In the genomic region with DNA sequence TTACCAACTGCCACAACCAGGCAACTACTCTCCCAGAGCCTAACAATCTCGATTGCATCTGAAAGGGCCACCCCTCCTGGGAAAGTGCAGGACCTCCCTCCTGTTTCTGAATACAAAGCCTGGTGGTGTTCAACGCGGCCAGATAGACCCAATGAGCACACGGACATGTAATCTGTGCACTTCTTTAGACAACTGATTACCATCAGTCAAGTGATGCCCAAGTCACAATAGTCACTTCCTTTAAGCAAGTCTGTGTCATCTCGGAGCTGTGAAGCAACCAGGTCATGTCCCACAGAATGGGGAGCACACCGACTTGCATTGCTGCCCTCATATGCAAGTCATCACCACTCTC, we compare ENCODE assay signal across 8 cellular contexts. TPM values are rescaled to one million over a fixed set of nuclear protein-coding genes. Genes with fewer than 3 reads are reported as not detected.
DNase-seq lines count a peak whose midpoint lies in the region; ATAC-seq and TF ChIP-seq lines count a peak whose summit lies in the region.

No MANE protein-coding gene starts in this region.

- no peak for TF ChIP-seq CTCF in AG04449 (IDR thresholded peaks at IDR 0.05; ENCODE audit: insufficient read depth, low read length, missing control alignments)
- TF ChIP-seq CTCF in GM10248 (IDR thresholded peaks at IDR 0.05; ENCODE audit: control extremely low read depth, extremely low read depth, low read depth, missing control alignments) = no peak
- TF ChIP-seq CTCF in NB4 (IDR thresholded peaks at IDR 0.05; ENCODE audit: low read depth, low read length) = no peak
- no peak for TF ChIP-seq CTCF in foreskin keratinocyte (conservative IDR thresholded peaks at IDR 0.05)
- no peak for TF ChIP-seq CTCF in neural cell (IDR thresholded peaks at IDR 0.05; ENCODE audit: poor library complexity, severe bottlenecking)

- no peaks in the 10 kb centered on the region for H3K9me3 ChIP-seq in neural cell (ENCODE audit: low read length)

- no peak for TF ChIP-seq POLR2A in NB4 (IDR thresholded peaks at IDR 0.05; ENCODE audit: extremely low read depth, insufficient read length)

- peak overlapping the region; percentile 95 for H3K27ac ChIP-seq in foreskin keratinocyte
- H3K27ac ChIP-seq in neural cell (ENCODE audit: low read length) = peak overlapping the region; percentile 94

- peak overlapping the region; percentile 96 for H3K9ac ChIP-seq in neural cell (ENCODE audit: low read length)

- DNase-seq in AG04449 (ENCODE audit: low read depth, low spot score) (no peak), GM10248 (ENCODE audit: extremely low spot score) (peak; percentile 46), NB4 (ENCODE audit: low read depth) (peak; percentile 87), foreskin keratinocyte (peak in 1 of 2 donors; percentile 50), GOT3 (lab: John Stamatoyannopoulos, UW) (no peak)
- DNase-seq in activated CD4-positive, alpha-beta memory T cell treated with anti-CD3 and anti-CD28 coated beads, Interleukin-2, amount 10 ng/mL, durations not matched to agents 7 days and 5 days = peak; percentile 68

- no peaks in the 10 kb centered on the region for H4K20me1 ChIP-seq in neural cell (ENCODE audit: insufficient read depth)

- TF ChIP-seq RAD21 in neural cell (conservative IDR thresholded peaks at IDR 0.05) = no peak

- H3K9me2 ChIP-seq in neural cell (ENCODE audit: insufficient read depth, low read length) = no peaks in the 10 kb centered on the region

- peak overlapping the region; percentile 89 for H3K4me3 Mint-ChIP-seq in activated CD4-positive, alpha-beta memory T cell treated with anti-CD3 and anti-CD28 coated beads, Interleukin-2, amount 10 ng/mL, durations not matched to agents 7 days and 5 days

- no peaks in the 10 kb centered on the region for H3K9me3 Mint-ChIP-seq in activated CD4-positive, alpha-beta memory T cell treated with anti-CD3 and anti-CD28 coated beads, Interleukin-2, amount 10 ng/mL, durations not matched to agents 7 days and 5 days

- ATAC-seq in HG02623 (IDR thresholded peaks at IDR 0.05; ENCODE audit: unreplicated experiment) (peak; percentile 27), foreskin keratinocyte (peak; percentile 21)

- peaks cover 34% of the 10 kb centered on the region for H3K79me2 ChIP-seq in neural cell (replicated peaks; ENCODE audit: insufficient read depth, low read length)

- peak overlapping the region; percentile 71 for H3K4me3 ChIP-seq in AG04449 (ENCODE audit: low read depth, low read length)
- H3K4me3 ChIP-seq in NB4 (ENCODE audit: low read depth, low read length) = peak overlapping the region; percentile 58
- H3K4me3 ChIP-seq in neural cell (ENCODE audit: low read length) = peak overlapping the region; percentile 89

- H3K4me1 ChIP-seq in foreskin keratinocyte = peaks cover 9% of the 10 kb centered on the region

- no peaks in the 10 kb centered on the region for H3K27me3 Mint-ChIP-seq in activated CD4-positive, alpha-beta memory T cell treated with anti-CD3 and anti-CD28 coated beads, Interleukin-2, amount 10 ng/mL, durations not matched to agents 7 days and 5 days

- H2AFZ ChIP-seq in neural cell (ENCODE audit: low read depth, low read length) = peak overlapping the region; percentile 84

- H3K36me3 Mint-ChIP-seq in activated CD4-positive, alpha-beta memory T cell treated with anti-CD3 and anti-CD28 coated beads, Interleukin-2, amount 10 ng/mL, durations not matched to agents 7 days and 5 days (ENCODE audit: low read depth) = peaks cover 2% of the 10 kb centered on the region

- CTCF ChIA-PET in AG04449 (lab: Yijun Ruan, JAX) = interaction anchor here (1.0 to 1.2 kb wide), 3 partner anchors 13 to 24 kb away, joined by 3 to 4 read pairs (median 3); no protein-coding TSS in a partner anchor
- CTCF ChIA-PET in GM10248 (lab: Yijun Ruan, JAX) = interaction anchor here (0.8 to 1.8 kb wide), 3 partner anchors 13 to 43 kb away, joined by 3 to 4 read pairs (median 3); a partner anchor contains a TSS
- CTCF ChIA-PET in activated CD4-positive, alpha-beta memory T cell treated with anti-CD3 and anti-CD28 coated beads, Interleukin-2, amount 10 ng/mL, durations not matched to agents 7 days and 5 days (lab: Charles Lee) = interaction anchor here (0.6 to 0.8 kb wide), 2 partner anchors 9 to 43 kb away, joined by 3 read pairs; a partner anchor contains a TSS

- H3K4me1 Mint-ChIP-seq in activated CD4-positive, alpha-beta memory T cell treated with anti-CD3 and anti-CD28 coated beads, Interleukin-2, amount 10 ng/mL, durations not matched to agents 7 days and 5 days = peaks cover 22% of the 10 kb centered on the region

- TF ChIP-seq EP300 in neural cell (conservative IDR thresholded peaks at IDR 0.05; ENCODE audit: poor library complexity, severe bottlenecking) = no peak

- POLR2A ChIA-PET in AG04449 (lab: Yijun Ruan, JAX) = no interaction called here
- POLR2A ChIA-PET in GM10248 (lab: Yijun Ruan, JAX) = interaction anchor here (1.2 kb wide), 1 partner anchor 12 kb away, joined by 3 read pairs; no protein-coding TSS in a partner anchor
- POLR2A ChIA-PET in activated CD4-positive, alpha-beta memory T cell treated with anti-CD3 and anti-CD28 coated beads, Interleukin-2, amount 10 ng/mL, durations not matched to agents 7 days and 5 days (lab: Charles Lee) = interaction anchor here (0.9 to 1.5 kb wide), 5 partner anchors 15 to 626 kb away, joined by 3 read pairs; a partner anchor contains a TSS

- peak overlapping the region; percentile 99 for H3K27ac Mint-ChIP-seq in activated CD4-positive, alpha-beta memory T cell treated with anti-CD3 and anti-CD28 coated beads, Interleukin-2, amount 10 ng/mL, durations not matched to agents 7 days and 5 days

- H3F3A ChIP-seq in neural cell (ENCODE audit: insufficient read depth, low read length, poor library complexity, severe bottlenecking) = peaks cover 18% of the 10 kb centered on the region

- peak overlapping the region; percentile 94 for H3K4me2 ChIP-seq in neural cell (ENCODE audit: low read length)

- H3K27me3 ChIP-seq in foreskin keratinocyte (no peaks in the 10 kb centered on the region), neural cell (ENCODE audit: insufficient read depth, low read depth, low read length) (no peaks in the 10 kb centered on the region)

- H3K36me3 ChIP-seq in neural cell (ENCODE audit: insufficient read depth, low read length) = no peaks in the 10 kb centered on the region

TF ChIP-seq in neural cell, 6 proteins besides CTCF, POLR2A, EP300 and RAD21:
- peak; percentile 58 for TF ChIP-seq POLR2AphosphoS5 (IDR thresholded peaks at IDR 0.05)
- peak; percentile 36 for TF ChIP-seq MXI1 (conservative IDR thresholded peaks at IDR 0.05; ENCODE audit: poor library complexity, severe bottlenecking)
- no peak for TF ChIP-seq TAF1 (IDR thresholded peaks at IDR 0.05; ENCODE audit: low read depth)
- TF ChIP-seq EZH2 (IDR thresholded peaks at IDR 0.05; ENCODE audit: borderline replicate concordance, insufficient read depth, low read length, poor library complexity, severe bottlenecking) = no peak
- TF ChIP-seq SMC3 (conservative IDR thresholded peaks at IDR 0.05; ENCODE audit: poor library complexity) = no peak

RNA-seq across cellular contexts. Expression of a gene that starts 0.7 kb away (rescaled TPM):
- total RNA-seq in activated CD4-positive, alpha-beta memory T cell treated with anti-CD3 and anti-CD28 coated beads, Interleukin-2, amount 10 ng/mL, durations not matched to agents 7 days and 5 days = 10 to 100 TPM in 1 of 2 experiments, 1 to 10 TPM in 1; 9.9 to 10.6 TPM
- 5.7 TPM in 2 replicates for total RNA-seq in foreskin keratinocyte
- polyA plus RNA-seq in foreskin keratinocyte (1.8 and 2.4 TPM in 2 replicates), neural cell (146 and 166 TPM in 2 replicates)
- 121 and 135 TPM in 2 replicates for polyA minus RNA-seq in neural cell

RNA-seq across cellular contexts. Expression of a gene that starts 42.9 kb away (rescaled TPM):
- under 1 TPM; 0.05 to 0.13 TPM for total RNA-seq in activated CD4-positive, alpha-beta memory T cell treated with anti-CD3 and anti-CD28 coated beads, Interleukin-2, amount 10 ng/mL, durations not matched to agents 7 days and 5 days
- total RNA-seq in foreskin keratinocyte = 27.7 and 35.0 TPM in 2 replicates
- 10.6 and 16.8 TPM in 2 replicates for polyA plus RNA-seq in foreskin keratinocyte
- 1.8 and 2.2 TPM in 2 replicates for polyA plus RNA-seq in neural cell
- 2.9 and 3.9 TPM in 2 replicates for polyA minus RNA-seq in neural cell

RNA-seq across cellular contexts. Expression of a gene that starts 48.5 kb away (rescaled TPM):
- not detected for total RNA-seq in activated CD4-positive, alpha-beta memory T cell treated with anti-CD3 and anti-CD28 coated beads, Interleukin-2, amount 10 ng/mL, durations not matched to agents 7 days and 5 days
- 55.8 and 72.0 TPM in 2 replicates for total RNA-seq in foreskin keratinocyte
- polyA plus RNA-seq in foreskin keratinocyte (46.5 and 57.3 TPM in 2 replicates), neural cell (not detected in 2 replicates)
- not detected in 2 replicates for polyA minus RNA-seq in neural cell

Comparison
In these comparisons a context has a peak if more than half of its experiments do, and no peak if none do; other contexts are left out.
1. DNase-seq: peak in GM10248 (single experiment), NB4 (single experiment) and activated CD4-positive, alpha-beta memory T cell treated with anti-CD3 and anti-CD28 coated beads, Interleukin-2, amount 10 ng/mL, durations not matched to agents 7 days and 5 days (single experiment); none in AG04449 (single experiment) and GOT3 (single experiment).
2. RNA of a gene that starts 42.9 kb away (total RNA-seq): 27.7 to 35.0 TPM in foreskin keratinocyte; 0.05 to 0.13 TPM in activated CD4-positive, alpha-beta memory T cell treated with anti-CD3 and anti-CD28 coated beads, Interleukin-2, amount 10 ng/mL, durations not matched to agents 7 days and 5 days; every median in the first group is over 10 times any median in the second.
3. RNA of a gene that starts 48.5 kb away (total RNA-seq): 55.8 to 72.0 TPM in foreskin keratinocyte; not detected in activated CD4-positive, alpha-beta memory T cell treated with anti-CD3 and anti-CD28 coated beads, Interleukin-2, amount 10 ng/mL, durations not matched to agents 7 days and 5 days; every median in the first group is over 10 times any median in the second.
4. Peak in every context shown above with its lines, with median percentiles within 50 percentile points of each other: H3K4me3 ChIP-seq.